ENCODE assay signal across 1 cellular context in the genomic region with DNA sequence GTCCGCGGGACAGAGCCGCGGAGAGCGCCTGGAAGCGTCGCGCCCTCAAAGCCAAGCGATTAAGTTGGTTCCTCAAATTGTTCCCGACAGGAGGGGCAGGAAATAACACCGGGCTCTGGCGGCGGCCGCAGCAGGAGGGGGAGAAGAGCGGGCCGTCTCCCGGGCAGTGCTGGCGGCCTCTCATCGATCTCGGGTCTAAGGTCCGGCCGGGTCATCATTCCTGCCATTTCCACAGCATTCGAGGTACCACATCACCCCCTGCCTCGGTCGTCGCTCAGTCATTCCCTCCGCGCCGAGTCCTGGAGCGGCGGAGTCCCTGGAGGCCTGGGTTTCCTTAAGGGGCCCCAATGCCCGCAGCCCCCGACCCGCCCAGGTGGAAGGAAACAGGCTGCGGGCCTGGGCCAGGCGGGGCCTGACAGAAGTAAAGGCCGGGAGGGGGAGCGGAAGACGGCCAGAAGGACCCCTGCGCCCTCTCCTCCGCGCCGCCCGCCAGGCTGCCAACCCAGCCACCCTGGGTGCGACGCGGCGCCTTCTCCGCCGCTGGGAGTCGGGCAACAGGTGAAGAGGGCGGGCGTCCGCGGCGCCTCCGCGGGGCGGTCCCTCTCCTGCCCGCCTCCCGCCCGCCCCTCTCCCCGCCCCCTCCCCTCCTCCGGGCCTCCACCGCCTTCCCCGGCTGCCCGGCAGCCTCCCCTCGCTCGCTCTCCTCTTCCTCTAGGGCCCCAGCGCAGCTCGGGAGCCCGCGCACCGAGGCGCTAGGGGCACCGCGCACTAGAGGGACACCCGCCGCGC.
TF ChIP-seq lines count a peak whose summit lies in the region.

A gene with protein sequence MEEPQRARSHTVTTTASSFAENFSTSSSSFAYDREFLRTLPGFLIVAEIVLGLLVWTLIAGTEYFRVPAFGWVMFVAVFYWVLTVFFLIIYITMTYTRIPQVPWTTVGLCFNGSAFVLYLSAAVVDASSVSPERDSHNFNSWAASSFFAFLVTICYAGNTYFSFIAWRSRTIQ (plus strand): TSS at position 654 of the 789 bp plus-strand sequence. CDS start 293 bp downstream, outside the sequence.

TF ChIP-seq in A549, 52 proteins besides CTCF, POLR2A, EP300 and RAD21 (continued from another document):
- TF ChIP-seq, protein P1, sequence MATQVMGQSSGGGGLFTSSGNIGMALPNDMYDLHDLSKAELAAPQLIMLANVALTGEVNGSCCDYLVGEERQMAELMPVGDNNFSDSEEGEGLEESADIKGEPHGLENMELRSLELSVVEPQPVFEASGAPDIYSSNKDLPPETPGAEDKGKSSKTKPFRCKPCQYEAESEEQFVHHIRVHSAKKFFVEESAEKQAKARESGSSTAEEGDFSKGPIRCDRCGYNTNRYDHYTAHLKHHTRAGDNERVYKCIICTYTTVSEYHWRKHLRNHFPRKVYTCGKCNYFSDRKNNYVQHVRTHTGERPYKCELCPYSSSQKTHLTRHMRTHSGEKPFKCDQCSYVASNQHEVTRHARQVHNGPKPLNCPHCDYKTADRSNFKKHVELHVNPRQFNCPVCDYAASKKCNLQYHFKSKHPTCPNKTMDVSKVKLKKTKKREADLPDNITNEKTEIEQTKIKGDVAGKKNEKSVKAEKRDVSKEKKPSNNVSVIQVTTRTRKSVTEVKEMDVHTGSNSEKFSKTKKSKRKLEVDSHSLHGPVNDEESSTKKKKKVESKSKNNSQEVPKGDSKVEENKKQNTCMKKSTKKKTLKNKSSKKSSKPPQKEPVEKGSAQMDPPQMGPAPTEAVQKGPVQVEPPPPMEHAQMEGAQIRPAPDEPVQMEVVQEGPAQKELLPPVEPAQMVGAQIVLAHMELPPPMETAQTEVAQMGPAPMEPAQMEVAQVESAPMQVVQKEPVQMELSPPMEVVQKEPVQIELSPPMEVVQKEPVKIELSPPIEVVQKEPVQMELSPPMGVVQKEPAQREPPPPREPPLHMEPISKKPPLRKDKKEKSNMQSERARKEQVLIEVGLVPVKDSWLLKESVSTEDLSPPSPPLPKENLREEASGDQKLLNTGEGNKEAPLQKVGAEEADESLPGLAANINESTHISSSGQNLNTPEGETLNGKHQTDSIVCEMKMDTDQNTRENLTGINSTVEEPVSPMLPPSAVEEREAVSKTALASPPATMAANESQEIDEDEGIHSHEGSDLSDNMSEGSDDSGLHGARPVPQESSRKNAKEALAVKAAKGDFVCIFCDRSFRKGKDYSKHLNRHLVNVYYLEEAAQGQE (IDR thresholded peaks at IDR 0.05) = no peak
- TF ChIP-seq, protein P2, sequence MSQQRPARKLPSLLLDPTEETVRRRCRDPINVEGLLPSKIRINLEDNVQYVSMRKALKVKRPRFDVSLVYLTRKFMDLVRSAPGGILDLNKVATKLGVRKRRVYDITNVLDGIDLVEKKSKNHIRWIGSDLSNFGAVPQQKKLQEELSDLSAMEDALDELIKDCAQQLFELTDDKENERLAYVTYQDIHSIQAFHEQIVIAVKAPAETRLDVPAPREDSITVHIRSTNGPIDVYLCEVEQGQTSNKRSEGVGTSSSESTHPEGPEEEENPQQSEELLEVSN (IDR thresholded peaks at IDR 0.05; ENCODE audit: borderline replicate concordance, low read depth) = peak; percentile 18
- TF ChIP-seq PHF8 (IDR thresholded peaks at IDR 0.05; ENCODE audit: borderline replicate concordance, low read depth) (peak; percentile 33; the same call in 1 of the 2 replicates), JUN (IDR thresholded peaks at IDR 0.05) (peak in 1 of 2 experiments; percentile 47; a peak in 2 of 5 replicates), ZFP36 (IDR thresholded peaks at IDR 0.05; ENCODE audit: borderline replicate concordance, partially characterized antibody) (peak; percentile 94), CHD2 (IDR thresholded peaks at IDR 0.05; ENCODE audit: low read length, partially characterized antibody) (no peak), CBX8 (IDR thresholded peaks at IDR 0.05) (no peak)
- TF ChIP-seq, protein P3, sequence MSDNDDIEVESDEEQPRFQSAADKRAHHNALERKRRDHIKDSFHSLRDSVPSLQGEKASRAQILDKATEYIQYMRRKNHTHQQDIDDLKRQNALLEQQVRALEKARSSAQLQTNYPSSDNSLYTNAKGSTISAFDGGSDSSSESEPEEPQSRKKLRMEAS (IDR thresholded peaks at IDR 0.05) = peak; percentile 21; the same call in 1 of the 2 replicates
TF ChIP-seq in A549: peak in this region for 5.
